ENCODE assay signal across 23 cellular contexts in the genomic region with DNA sequence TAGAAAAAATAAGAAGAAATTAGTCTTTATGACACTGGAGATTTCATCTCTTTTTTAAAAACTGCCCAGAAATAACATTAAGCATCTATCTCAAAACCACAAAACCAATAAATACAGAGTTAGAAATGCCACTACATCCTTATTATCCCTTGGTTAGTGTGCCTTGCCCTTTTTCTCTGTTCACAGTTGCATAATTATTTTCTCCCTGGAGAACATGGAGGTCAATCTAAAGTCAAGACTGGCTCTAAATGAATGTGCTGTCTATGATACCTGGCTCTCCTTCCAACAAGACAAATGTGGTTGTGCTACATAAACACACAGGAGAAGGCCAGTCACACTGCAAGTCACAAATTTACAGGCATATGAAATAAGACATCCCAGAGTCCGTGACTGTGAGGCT. TPM values are rescaled to one million over a fixed set of nuclear protein-coding genes. Genes with fewer than 3 reads are reported as not detected.
DNase-seq lines count a peak whose midpoint lies in the region; ATAC-seq and TF ChIP-seq lines count a peak whose summit lies in the region.
"Had no signal": no experiment of that assay in that cellular context is flagged by ENCODE, and none has a peak within 500 bp of the region (broad histone marks: within the 10 kb centered on the region; RNA-seq: fewer than 3 reads in every experiment).

No MANE protein-coding gene starts in this region.

- peaks cover 14% of the 10 kb centered on the region for H3K27me3 ChIP-seq in hepatocyte

- ATAC-seq in WTC11 (no peak), GM21423 (IDR thresholded peaks at IDR 0.05; ENCODE audit: unreplicated experiment) (no peak)
- ATAC-seq: activated naive CD8-positive, alpha-beta T cell treated with anti-CD3 and anti-CD28 coated beads, Interleukin-2, amount 50 U/mL, for 24 hours; natural killer cell; psoas muscle; stimulated activated naive CD8-positive, alpha-beta T cell treated with anti-CD3 and anti-CD28 coated beads, Interleukin-15, amount 100 ng/mL, for 72 hours had no signal

- TF ChIP-seq CTCF in HFF-Myc (IDR thresholded peaks at IDR 0.05; ENCODE audit: low read depth, low read length, missing control alignments) (no peak), WTC11 (IDR thresholded peaks at IDR 0.05) (no peak), hepatocyte (IDR thresholded peaks at IDR 0.05; ENCODE audit: poor library complexity) (no peak)

- peaks cover 12% of the 10 kb centered on the region for H3K36me3 Mint-ChIP-seq in WTC11
- H3K36me3 Mint-ChIP-seq in activated CD4-positive, alpha-beta T cell treated with anti-CD3 and anti-CD28 coated beads, Interleukin-2, amount 10 ng/mL, durations not matched to agents 7 days and 5 days (ENCODE audit: low read depth): no peaks in the 10 kb centered on the region

- no peak for DNase-seq in HFF-Myc (ENCODE audit: extremely low read depth, low read depth)
- DNase-seq in WTC11 (ENCODE audit: low spot score): no peak
- no peak for DNase-seq in hepatocyte (ENCODE audit: low spot score)
- DNase-seq in skeletal muscle cell (ENCODE audit: low read depth): no peak
- no peak for DNase-seq in activated CD4-positive, alpha-beta T cell treated with anti-CD3 and anti-CD28 coated beads, Interleukin-2, amount 50 U/mL, for 1 hour
- DNase-seq in AML-193 (lab: John Stamatoyannopoulos, UW): no peak
- DNase-seq in activated CD4-positive, alpha-beta T cell treated with anti-CD3 and anti-CD28 coated beads, Interleukin-2, amount 10 ng/mL, durations not matched to agents 7 days and 5 days: no peak
- DNase-seq: activated CD4-positive, alpha-beta T cell treated with anti-CD3 and anti-CD28 coated beads, Interleukin-2, amount 50 U/mL, for 4 hours; activated effector memory CD4-positive, alpha-beta T cell treated with anti-CD3 and anti-CD28 coated beads, Interleukin-2, amount 50 U/mL, for 16 hours; activated naive CD8-positive, alpha-beta T cell treated with anti-CD3 and anti-CD28 coated beads, Interleukin-2, amount 50 U/mL, for 24 hours; BE2C; central memory CD4-positive, alpha-beta T cell; COR-L47; natural killer cell; NCI-H146; NCI-H2171 treated with DMSO at 0.1 percent for 48 hours; NCI-H748 treated with DMSO at 0.1 percent for 48 hours; psoas muscle; spleen; stimulated activated CD4-positive, alpha-beta T cell treated with anti-CD3 and anti-CD28 coated beads, Interleukin-4, amount 100 ng/mL, for 4 hours; stimulated activated naive CD8-positive, alpha-beta T cell treated with anti-CD3 and anti-CD28 coated beads, Interleukin-15, amount 100 ng/mL, for 72 hours; T-helper 1 cell had no signal

- H3K9me2 ChIP-seq in hepatocyte (replicated peaks; ENCODE audit: insufficient read depth): no peaks in the 10 kb centered on the region

- no peak overlapping the region for H2AFZ ChIP-seq in hepatocyte

- H3K9me3 ChIP-seq in hepatocyte (ENCODE audit: low read depth): no peaks in the 10 kb centered on the region
- H3K9me3 ChIP-seq: BE2C, psoas muscle, spleen had no signal

- H3K4me3 Mint-ChIP-seq in WTC11: peak overlapping the region; percentile 74
- H3K4me3 Mint-ChIP-seq in activated CD4-positive, alpha-beta T cell treated with anti-CD3 and anti-CD28 coated beads, Interleukin-2, amount 10 ng/mL, durations not matched to agents 7 days and 5 days: no peak overlapping the region
- H3K4me3 Mint-ChIP-seq: activated naive CD8-positive, alpha-beta T cell treated with anti-CD3 and anti-CD28 coated beads, Interleukin-2, amount 50 U/mL, for 24 hours; natural killer cell; stimulated activated naive CD8-positive, alpha-beta T cell treated with anti-CD3 and anti-CD28 coated beads, Interleukin-15, amount 100 ng/mL, for 72 hours had no signal

- peaks cover 38% of the 10 kb centered on the region for H3K27me3 Mint-ChIP-seq in WTC11 (ENCODE audit: low read depth)
- H3K27me3 Mint-ChIP-seq in activated CD4-positive, alpha-beta T cell treated with anti-CD3 and anti-CD28 coated beads, Interleukin-2, amount 10 ng/mL, durations not matched to agents 7 days and 5 days: peaks cover 44% of the 10 kb centered on the region

- CTCF ChIA-PET in WTC11 (lab: Charles Lee): no interaction called here
- CTCF ChIA-PET in activated CD4-positive, alpha-beta T cell treated with anti-CD3 and anti-CD28 coated beads, Interleukin-2, amount 10 ng/mL, durations not matched to agents 7 days and 5 days (lab: Charles Lee): no interaction called here

- peaks cover 9% of the 10 kb centered on the region for H4K20me1 ChIP-seq in hepatocyte (ENCODE audit: insufficient read depth, poor library complexity, severe bottlenecking)

- H3K27ac ChIP-seq in hepatocyte: peak overlapping the region; percentile 83
- H3K27ac ChIP-seq: psoas muscle, spleen had no signal

- H3K36me3 ChIP-seq in hepatocyte (replicated peaks; ENCODE audit: insufficient read depth, low read depth): no peaks in the 10 kb centered on the region
- H3K36me3 ChIP-seq: BE2C, spleen had no signal

- WGBS in hepatocyte (ENCODE audit: low lambda C conversion rate, missing lambda C conversion rate): 74% methylated on average over 1 of the region's 1 CpG

- H3K4me3 ChIP-seq in HFF-Myc (replicated peaks; ENCODE audit: low read depth, low read length): peak overlapping the region; percentile 89
- peak overlapping the region; percentile 91 for H3K4me3 ChIP-seq in hepatocyte
- peak overlapping the region; percentile 1 for H3K4me3 ChIP-seq in skeletal muscle cell (ENCODE audit: low read depth, low read length)
- H3K4me3 ChIP-seq: psoas muscle, spleen had no signal

- peaks cover 44% of the 10 kb centered on the region for H3K79me2 ChIP-seq in hepatocyte

- POLR2A ChIA-PET in WTC11 (lab: Charles Lee): no interaction called here
- POLR2A ChIA-PET in activated CD4-positive, alpha-beta T cell treated with anti-CD3 and anti-CD28 coated beads, Interleukin-2, amount 10 ng/mL, durations not matched to agents 7 days and 5 days (lab: Charles Lee): no interaction called here

- H3K9me3 Mint-ChIP-seq in WTC11: peaks cover 4% of the 10 kb centered on the region
- H3K9me3 Mint-ChIP-seq in activated CD4-positive, alpha-beta T cell treated with anti-CD3 and anti-CD28 coated beads, Interleukin-2, amount 10 ng/mL, durations not matched to agents 7 days and 5 days: no peaks in the 10 kb centered on the region
- H3K9me3 Mint-ChIP-seq: activated naive CD8-positive, alpha-beta T cell treated with anti-CD3 and anti-CD28 coated beads, Interleukin-2, amount 50 U/mL, for 24 hours; stimulated activated naive CD8-positive, alpha-beta T cell treated with anti-CD3 and anti-CD28 coated beads, Interleukin-15, amount 100 ng/mL, for 72 hours had no signal

- no peak overlapping the region for H3K27ac Mint-ChIP-seq in WTC11
- H3K27ac Mint-ChIP-seq in activated CD4-positive, alpha-beta T cell treated with anti-CD3 and anti-CD28 coated beads, Interleukin-2, amount 10 ng/mL, durations not matched to agents 7 days and 5 days: no peak overlapping the region
- H3K27ac Mint-ChIP-seq: activated naive CD8-positive, alpha-beta T cell treated with anti-CD3 and anti-CD28 coated beads, Interleukin-2, amount 50 U/mL, for 24 hours; natural killer cell; stimulated activated naive CD8-positive, alpha-beta T cell treated with anti-CD3 and anti-CD28 coated beads, Interleukin-15, amount 100 ng/mL, for 72 hours had no signal

- peak overlapping the region; percentile 95 for H3K4me2 ChIP-seq in hepatocyte

- peaks cover 4% of the 10 kb centered on the region for H3K4me1 ChIP-seq in hepatocyte (ENCODE audit: insufficient read depth)
- H3K4me1 ChIP-seq: BE2C had no signal

- peaks cover 23% of the 10 kb centered on the region for H3K4me1 Mint-ChIP-seq in WTC11
- no peaks in the 10 kb centered on the region for H3K4me1 Mint-ChIP-seq in activated CD4-positive, alpha-beta T cell treated with anti-CD3 and anti-CD28 coated beads, Interleukin-2, amount 10 ng/mL, durations not matched to agents 7 days and 5 days
- H3K4me1 Mint-ChIP-seq: natural killer cell had no signal

TF ChIP-seq in WTC11, 78 proteins besides CTCF, POLR2A, EP300 and RAD21:
- TF ChIP-seq NFATC4 (CRISPR knock-in tag; IDR thresholded peaks at IDR 0.05) (no peak), SMAD4 (CRISPR knock-in tag; IDR thresholded peaks at IDR 0.05) (no peak), SOX15 (CRISPR knock-in tag; IDR thresholded peaks at IDR 0.05) (no peak), ZNF416 (CRISPR knock-in tag; IDR thresholded peaks at IDR 0.05) (no peak), EMX1 (CRISPR knock-in tag; IDR thresholded peaks at IDR 0.05) (no peak)
TF ChIP-seq in WTC11: peak in this region for 0.

RNA-seq across cellular contexts. Expression of a gene that starts 2.8 kb away (rescaled TPM):
- total RNA-seq in WTC11 (2021): 47.1 to 56.7 TPM (median 48.0 TPM) in 3 replicates
- total RNA-seq in hepatocyte: 108 and 143 TPM in 2 replicates
- polyA plus RNA-seq in hepatocyte: 41.0 and 56.7 TPM in 2 replicates
- total RNA-seq in activated CD4-positive, alpha-beta T cell treated with anti-CD3 and anti-CD28 coated beads, Interleukin-2, amount 10 ng/mL, durations not matched to agents 7 days and 5 days: not detected

Comparison
In these comparisons a context has a peak if more than half of its experiments do, and no peak if none do; other contexts are left out.
1. H3K4me3 ChIP-seq: peak in every context shown above with its lines; median percentile 91 in hepatocyte; 89 in HFF-Myc; 1 in skeletal muscle cell.
2. RNA of a gene that starts 2.8 kb away (total RNA-seq): 108 to 143 TPM in hepatocyte and 47.1 to 56.7 TPM in WTC11; not detected in activated CD4-positive, alpha-beta T cell treated with anti-CD3 and anti-CD28 coated beads, Interleukin-2, amount 10 ng/mL, durations not matched to agents 7 days and 5 days; every median in the first group is over 10 times any median in the second.